9 cellular contexts compared by ENCODE assay signal in genomic region chr7:73557108-73557396, GRCh38. TPM values are rescaled to one million over a fixed set of nuclear protein-coding genes. Genes with fewer than 3 reads are reported as not detected.
DNase-seq lines count a peak whose midpoint lies in the region; ATAC-seq and FAIRE-seq lines count a peak whose summit lies in the region.
"Had no signal": no experiment of that assay in that cellular context is flagged by ENCODE, and none has a peak within 500 bp of the region (broad histone marks: within the 10 kb centered on the region; RNA-seq: fewer than 3 reads in every experiment).

No MANE protein-coding gene starts in this region.

- no peak overlapping the region for H2BK15ac ChIP-seq in mesendoderm (replicated peaks; ENCODE audit: low read depth)

- peaks cover 22% of the 10 kb centered on the region for H3K79me2 ChIP-seq in mesendoderm (ENCODE audit: control insufficient read depth, insufficient read depth, low read length)

- H3K23ac ChIP-seq in mesendoderm (ENCODE audit: low read length): no peak overlapping the region

- peaks cover 12% of the 10 kb centered on the region for H3K79me1 ChIP-seq in mesendoderm (ENCODE audit: low read length)

- H3K56ac ChIP-seq in mesendoderm (ENCODE audit: low read length): peak overlapping the region; percentile 99

- H3K27ac ChIP-seq in mesendoderm (ENCODE audit: low read depth, low read length): peak overlapping the region; percentile 99

- H3K18ac ChIP-seq in mesendoderm (ENCODE audit: low read length): peak overlapping the region; percentile 97

- H3K4me3 ChIP-seq in endocrine pancreas (ENCODE audit: control insufficient read depth, insufficient read depth, low read length): no peak overlapping the region
- H3K4me3 ChIP-seq in mesendoderm (ENCODE audit: low read length): peak overlapping the region; percentile 42

- no CpG with 5 or more reads among the region's 36 CpGs for WGBS in mesendoderm (ENCODE audit: extremely low coverage, insufficient coverage, low lambda C conversion rate)

- no peak overlapping the region for H4K5ac ChIP-seq in mesendoderm (ENCODE audit: low read length)

- H3K4me1 ChIP-seq in endocrine pancreas (ENCODE audit: control insufficient read depth, insufficient read depth, low read length): peaks cover 8% of the 10 kb centered on the region
- H3K4me1 ChIP-seq in mesendoderm (ENCODE audit: control insufficient read depth, low read depth, low read length): no peaks in the 10 kb centered on the region

- H3K36me3 ChIP-seq in endocrine pancreas (ENCODE audit: control insufficient read depth, insufficient read depth, low read length) (no peaks in the 10 kb centered on the region), mesendoderm (ENCODE audit: control insufficient read depth, insufficient read depth, low read length) (peaks cover 2% of the 10 kb centered on the region)

- H4K8ac ChIP-seq in mesendoderm (ENCODE audit: low read depth, low read length): peak overlapping the region; percentile 99

- H2BK120ac ChIP-seq in mesendoderm (ENCODE audit: low read depth, low read length): no peak overlapping the region

- no peak overlapping the region for H2BK5ac ChIP-seq in mesendoderm (ENCODE audit: low read length)

- peak; percentile 90 for ATAC-seq in GM21381 (IDR thresholded peaks at IDR 0.05; ENCODE audit: unreplicated experiment)

- no peaks in the 10 kb centered on the region for H3K27me3 ChIP-seq in endocrine pancreas (ENCODE audit: control insufficient read depth, insufficient read depth, low read length)
- H3K27me3 ChIP-seq in mesendoderm (ENCODE audit: insufficient read depth, low read length, poor library complexity): no peaks in the 10 kb centered on the region

- no peak for FAIRE-seq in HTR-8/SVneo (lab: Jason Lieb, UNC)
- FAIRE-seq: islet of Langerhans had no signal

- H3K4ac ChIP-seq in mesendoderm (ENCODE audit: low read depth, low read length): peak overlapping the region; percentile 95

- H3K9me3 ChIP-seq in endocrine pancreas (ENCODE audit: control insufficient read depth, low read length): no peaks in the 10 kb centered on the region

- peak; percentile 98 for DNase-seq in COLO668 (lab: John Stamatoyannopoulos, UW; ENCODE audit: unreplicated experiment)
- peak; percentile 84 for DNase-seq in HTR-8/SVneo (ENCODE audit: insufficient read length, low spot score)
- peak; percentile 92 for DNase-seq in NK-92 treated with Interleukin-12 subunit alpha and Interleukin-12 subunit beta, amount 100 ng/mL, for 24 hours (lab: John Stamatoyannopoulos, UW)
- DNase-seq in activated CD8-positive, alpha-beta memory T cell treated with anti-CD3 and anti-CD28 coated beads, Interleukin-2, amount 50 U/mL, for 24 hours (ENCODE audit: extremely low read depth): peak; percentile 67
- DNase-seq in mesendoderm: peak; percentile 97
- peak; percentile 88 for DNase-seq in stimulated activated CD8-positive, alpha-beta memory T cell treated with anti-CD3 and anti-CD28 coated beads, Interleukin-12 subunit alpha, Interleukin-12 subunit beta, amount 100 ng/mL, for 4 hours (ENCODE audit: low read depth)

- H3K9ac ChIP-seq in endocrine pancreas (ENCODE audit: control insufficient read depth, insufficient read depth, low read length): peak overlapping the region; percentile 67
- peak overlapping the region; percentile 98 for H3K9ac ChIP-seq in mesendoderm (ENCODE audit: low read length)

- peak overlapping the region; percentile 86 for H3K4me2 ChIP-seq in mesendoderm (ENCODE audit: low read length)

- H2AK5ac ChIP-seq in mesendoderm (ENCODE audit: low read length): no peak overlapping the region

RNA-seq across cellular contexts. Expression of gene BCL7B, which starts 0.4 kb away (rescaled TPM):
- polyA plus RNA-seq in mesendoderm (2013, experiment 1 of 2): 45.0 TPM
- polyA plus RNA-seq in mesendoderm (2013, experiment 2 of 2): 45.5 TPM

RNA-seq across cellular contexts. Expression of gene TBL2, which starts 21.3 kb away (rescaled TPM):
- 19.9 TPM for polyA plus RNA-seq in mesendoderm (2013, experiment 1 of 2)
- polyA plus RNA-seq in mesendoderm (2013, experiment 2 of 2): 18.5 TPM

RNA-seq across cellular contexts. Expression of gene BAZ1B, which starts 35.0 kb away (rescaled TPM):
- 45.3 TPM for polyA plus RNA-seq in mesendoderm (2013, experiment 1 of 2)
- polyA plus RNA-seq in mesendoderm (2013, experiment 2 of 2): 45.3 TPM
